9 cellular contexts compared by ENCODE assay signal in the genomic region with DNA sequence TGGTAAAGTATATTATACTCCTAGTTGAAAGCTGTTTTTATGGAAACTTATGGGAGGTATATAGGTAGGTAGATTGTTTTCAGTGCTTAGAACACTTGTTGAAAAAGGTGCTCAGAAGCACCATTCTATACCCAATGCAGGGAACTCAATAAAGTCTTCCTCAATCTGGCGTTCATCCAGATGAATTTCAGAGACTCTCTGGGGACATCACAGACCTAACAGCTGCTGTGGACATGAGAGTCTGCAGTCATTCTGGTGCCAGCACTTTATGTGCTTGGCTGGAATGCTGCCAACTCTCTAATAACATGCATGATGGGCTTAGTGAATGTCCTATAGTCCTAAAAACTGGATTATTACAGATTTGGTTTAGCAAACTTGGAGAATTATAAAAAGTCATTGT.
DNase-seq lines count a peak whose midpoint lies in the region; ATAC-seq and TF ChIP-seq lines count a peak whose summit lies in the region.
"Had no signal": no experiment of that assay in that cellular context is flagged by ENCODE, and none has a peak within 500 bp of the region (broad histone marks: within the 10 kb centered on the region; RNA-seq: fewer than 3 reads in every experiment).

No MANE protein-coding gene starts in this region.

- no peak overlapping the region for H3K9ac ChIP-seq in BLaER1

- H3K9me3 ChIP-seq in BLaER1 (no peaks in the 10 kb centered on the region), esophagus muscularis mucosa (no peaks in the 10 kb centered on the region)
- H3K9me3 ChIP-seq: ovary had no signal

- H3K4me2 ChIP-seq in BLaER1: peak overlapping the region; percentile 13; the same call in 1 of the 2 replicates

- no peaks in the 10 kb centered on the region for H3K27me3 ChIP-seq in BLaER1
- no peaks in the 10 kb centered on the region for H3K27me3 ChIP-seq in esophagus muscularis mucosa
- H3K27me3 ChIP-seq: ovary had no signal

- no peak for TF ChIP-seq EP300 in esophagus muscularis mucosa (IDR thresholded peaks at IDR 0.05)

- TF ChIP-seq CTCF in GM13976 (IDR thresholded peaks at IDR 0.05; ENCODE audit: borderline replicate concordance, control extremely low read depth, extremely low read depth, insufficient read depth, missing control alignments) (no peak), esophagus muscularis mucosa (IDR thresholded peaks at IDR 0.05) (no peak)

- intact Hi-C loops in esophagus muscularis mucosa (cut with DNase I): no loop called here

- no peaks in the 10 kb centered on the region for H4K20me1 ChIP-seq in BLaER1

- DNase-seq in NCI-H1417 (lab: John Stamatoyannopoulos, UW) (peak; percentile 81 to 99 (median 98)), NCI-H82 (lab: John Stamatoyannopoulos, UW) (peak; percentile 99), glomerular visceral epithelial cell (ENCODE audit: extremely low spot score) (peak; percentile 16), GM13976 (ENCODE audit: low spot score) (no peak), esophagus muscularis mucosa (ENCODE audit: extremely low spot score) (no peak), NOMO-1 (lab: John Stamatoyannopoulos, UW; ENCODE audit: unreplicated experiment in 2 of 2) (no peak)
- DNase-seq: ovary had no signal

- TF ChIP-seq POLR2A in esophagus muscularis mucosa (IDR thresholded peaks at IDR 0.05; ENCODE audit: low read depth): no peak

- H3K36me3 ChIP-seq in BLaER1 (no peaks in the 10 kb centered on the region), esophagus muscularis mucosa (peaks cover 0 to 18% (median 8%) of the 10 kb centered on the region in 4 donors)
- H3K36me3 ChIP-seq: ovary had no signal

- in situ Hi-C loops in GM13976 (cut with MboI; ENCODE audit: low sequenced_read_pairs, unreplicated experiment): no loop called here

- H3K4me3 ChIP-seq in BLaER1: no peak overlapping the region
- H3K4me3 ChIP-seq in esophagus muscularis mucosa: no peak overlapping the region
- H3K4me3 ChIP-seq: ovary had no signal

- peaks cover 15% of the 10 kb centered on the region for H3K4me1 ChIP-seq in BLaER1
- peaks cover 12 to 19% (median 14%) of the 10 kb centered on the region in 4 donors for H3K4me1 ChIP-seq in esophagus muscularis mucosa

- no peak overlapping the region for H3K27ac ChIP-seq in BLaER1
- no peak overlapping the region for H3K27ac ChIP-seq in esophagus muscularis mucosa (replicated peaks in 1 of 4)

- 25% methylated on average over 1 of the region's 1 CpG for WGBS in esophagus muscularis mucosa

- ATAC-seq in HG03097 (IDR thresholded peaks at IDR 0.05; ENCODE audit: low FRiP score, unreplicated experiment): no peak

Comparison
In these comparisons a context has a peak if more than half of its experiments do, and no peak if none do; other contexts are left out.
1. DNase-seq: peak in NCI-H1417 (3 of 3), NCI-H82 (single experiment) and glomerular visceral epithelial cell (single experiment); none in GM13976 (single experiment), esophagus muscularis mucosa (single experiment) and NOMO-1 (0 of 2).